Comparison of ENCODE assay signal across 19 cellular contexts in the genomic region with DNA sequence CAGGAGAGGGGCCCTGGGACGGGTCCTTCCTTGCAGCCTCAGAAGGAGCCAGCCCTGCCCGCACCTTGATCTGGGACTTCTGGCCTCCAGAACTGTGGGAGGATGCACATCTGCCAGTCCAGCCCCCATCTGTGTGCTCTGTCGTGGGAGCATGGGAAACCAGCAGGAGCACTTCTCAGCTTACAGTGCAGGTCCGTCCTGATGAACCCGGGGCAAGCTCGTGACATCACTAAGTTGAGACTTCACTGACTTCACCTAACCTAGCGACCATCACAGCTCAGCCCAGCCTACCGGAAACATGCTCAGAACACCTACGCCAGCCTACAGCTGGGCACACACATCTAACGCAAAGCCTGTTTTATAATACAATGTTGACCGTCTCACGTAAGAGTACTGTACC. TPM values are rescaled to one million over a fixed set of nuclear protein-coding genes. Genes with fewer than 3 reads are reported as not detected.
DNase-seq lines count a peak whose midpoint lies in the region; ATAC-seq and TF ChIP-seq lines count a peak whose summit lies in the region.
"Had no signal": no experiment of that assay in that cellular context is flagged by ENCODE, and none has a peak within 500 bp of the region (broad histone marks: within the 10 kb centered on the region; RNA-seq: fewer than 3 reads in every experiment).

No MANE protein-coding gene starts in this region.

- no peak overlapping the region for H3K56ac ChIP-seq in IMR-90 (ENCODE audit: extremely low read depth, insufficient read depth, low read length)

- TF ChIP-seq CTCF in IMR-90 (conservative IDR thresholded peaks at IDR 0.05; ENCODE audit: low read depth, low read length) (no peak), WTC11 (IDR thresholded peaks at IDR 0.05) (no peak), nephron progenitor cell (IDR thresholded peaks at IDR 0.05) (no peak)

- H2AK9ac ChIP-seq in IMR-90 (replicated peaks; ENCODE audit: low read depth, low read length, poor library complexity) = no peak overlapping the region

- no peak for DNase-seq in IMR-90
- no peak for DNase-seq in WTC11 (ENCODE audit: low spot score)
- DNase-seq in nephron progenitor cell = peak; percentile 37
- DNase-seq in Karpas-422 = no peak
- DNase-seq in NCI-H2227 treated with DMSO at 0.1 percent for 48 hours (lab: John Stamatoyannopoulos, UW) = no peak
- DNase-seq: CD4-positive, alpha-beta T cell; DMS53; GDM1; H9; NCI-H1105; NCI-H2029 treated with DMSO at 0.1 percent for 48 hours; NCI-H774; NK-92 treated with Interleukin-12 subunit alpha and Interleukin-12 subunit beta, amount 100 ng/mL, for 24 hours; SIG-M5; SK-N-SH had no signal

- H3K27me3 Mint-ChIP-seq in WTC11 (ENCODE audit: low read depth) = peaks cover 3% of the 10 kb centered on the region; the same call in 1 of the 2 replicates
- peaks cover 18% of the 10 kb centered on the region for H3K27me3 Mint-ChIP-seq in nephron progenitor cell (ENCODE audit: low read depth, poor library complexity)
- H3K27me3 Mint-ChIP-seq: CD4-positive, alpha-beta T cell had no signal

- POLR2A ChIA-PET in IMR-90 (lab: Charles Lee; ENCODE audit: unreplicated experiment) = no interaction called here
- POLR2A ChIA-PET in WTC11 (lab: Charles Lee) = no interaction called here

- WGBS in IMR-90 (ENCODE audit: extremely low coverage in 2 of 2, insufficient read length in 1 of 2), 2 experiments = 74% methylated on average over 6 of the region's 12 CpGs; no CpG with 5 or more reads in 1 of the 2 experiments

- no peak for TF ChIP-seq RAD21 in IMR-90 (IDR thresholded peaks at IDR 0.05; ENCODE audit: low read length)

- peaks cover 7% of the 10 kb centered on the region; the same call in 1 of the 2 replicates for H3K4me1 Mint-ChIP-seq in WTC11
- peaks cover 69% of the 10 kb centered on the region for H3K4me1 Mint-ChIP-seq in nephron progenitor cell

- H2BK5ac ChIP-seq in IMR-90 (ENCODE audit: low read depth, low read length, poor library complexity, severe bottlenecking) = no peak overlapping the region

- no peak overlapping the region for H4K8ac ChIP-seq in IMR-90 (ENCODE audit: low read depth in 2 of 2, low read length in 2 of 2)

- H3K9me3 Mint-ChIP-seq in WTC11 = peaks cover 7% of the 10 kb centered on the region
- peaks cover 4% of the 10 kb centered on the region for H3K9me3 Mint-ChIP-seq in nephron progenitor cell
- H3K9me3 Mint-ChIP-seq: CD4-positive, alpha-beta T cell had no signal

- no peaks in the 10 kb centered on the region for H3K9me1 ChIP-seq in IMR-90 (ENCODE audit: insufficient read depth, low read length)

- no peak overlapping the region for H3K23ac ChIP-seq in IMR-90 (ENCODE audit: low read depth, low read length)

- intact Hi-C loops in IMR-90 (cut with micrococcal nuclease) = no loop called here

- H3K36me3 ChIP-seq in IMR-90 (ENCODE audit: control insufficient read depth, insufficient read depth, low read length) = no peaks in the 10 kb centered on the region
- peaks cover 11 to 16% (median 14%) of the 10 kb centered on the region in 3 donors for H3K36me3 ChIP-seq in skeletal muscle tissue (ENCODE audit: control insufficient read depth in 3 of 3, insufficient read depth in 3 of 3, low read length in 3 of 3)
- H3K36me3 ChIP-seq in Karpas-422 (ENCODE audit: insufficient read depth, low read length) = no peaks in the 10 kb centered on the region

- H3K9me3 ChIP-seq in IMR-90 (ENCODE audit: control insufficient read depth, insufficient read depth, low read length) = no peaks in the 10 kb centered on the region
- no peaks in the 10 kb centered on the region for H3K9me3 ChIP-seq in skeletal muscle tissue (ENCODE audit: control insufficient read depth in 3 of 3, low read length in 3 of 3)
- no peaks in the 10 kb centered on the region for H3K9me3 ChIP-seq in Karpas-422 (ENCODE audit: low read length)
- H3K9me3 ChIP-seq: SK-N-SH had no signal

- no peak for TF ChIP-seq POLR2A in IMR-90 (IDR thresholded peaks at IDR 0.05; ENCODE audit: low read depth, low read length)

- CTCF ChIA-PET in IMR-90 (lab: Yijun Ruan, JAX) = no interaction called here
- CTCF ChIA-PET in WTC11 (lab: Charles Lee) = interaction anchor here (1.2 kb wide), 1 partner anchor 9 kb away, joined by 5 read pairs; no protein-coding TSS in a partner anchor

- H3K18ac ChIP-seq in IMR-90 (ENCODE audit: low read depth, low read length) = no peak overlapping the region

- H4K20me1 ChIP-seq in IMR-90 (ENCODE audit: insufficient read depth, low read length) (no peaks in the 10 kb centered on the region), Karpas-422 (ENCODE audit: insufficient read depth, low read depth, low read length) (no peaks in the 10 kb centered on the region)

- no peaks in the 10 kb centered on the region for H3K79me1 ChIP-seq in IMR-90 (ENCODE audit: low read depth in 1 of 2, low read length in 2 of 2)

- no peak overlapping the region for H4K5ac ChIP-seq in IMR-90 (ENCODE audit: low read depth, low read length)

- no peaks in the 10 kb centered on the region for H3K36me3 Mint-ChIP-seq in WTC11
- no peaks in the 10 kb centered on the region for H3K36me3 Mint-ChIP-seq in nephron progenitor cell (ENCODE audit: low read depth)

- H3K4me1 ChIP-seq in IMR-90 (ENCODE audit: control insufficient read depth, insufficient read depth, low read length) (peaks cover 2% of the 10 kb centered on the region; the same call in 1 of the 2 replicates), skeletal muscle tissue (ENCODE audit: control insufficient read depth in 3 of 3, insufficient read depth in 3 of 3, low read length in 3 of 3) (peaks cover 97 to 99% (median 98%) of the 10 kb centered on the region in 3 donors), Karpas-422 (ENCODE audit: low read length) (no peaks in the 10 kb centered on the region)

- no peak overlapping the region for H2BK20ac ChIP-seq in IMR-90 (ENCODE audit: low read depth, low read length)

- H3K27me3 ChIP-seq in IMR-90 (ENCODE audit: control insufficient read depth, insufficient read depth, low read length) (peaks cover 49% of the 10 kb centered on the region), skeletal muscle tissue (ENCODE audit: control insufficient read depth in 3 of 3, insufficient read depth in 3 of 3, low read length in 3 of 3) (no peaks in the 10 kb centered on the region), Karpas-422 (ENCODE audit: low read length) (no peaks in the 10 kb centered on the region)

- no peak overlapping the region for H2BK15ac ChIP-seq in IMR-90 (ENCODE audit: low read depth, low read length)

- no peaks in the 10 kb centered on the region for H3K9me2 ChIP-seq in Karpas-422 (replicated peaks; ENCODE audit: insufficient read depth, low read length)
- H3K9me2 ChIP-seq: SK-N-SH had no signal

- no peak overlapping the region for H3K4me2 ChIP-seq in IMR-90 (ENCODE audit: low read depth, low read length)
- no peak overlapping the region for H3K4me2 ChIP-seq in Karpas-422 (ENCODE audit: low read depth, low read length, poor library complexity, severe bottlenecking)
- H3K4me2 ChIP-seq: KMS-11, SK-N-SH had no signal

- no peak overlapping the region for H2BK120ac ChIP-seq in IMR-90 (ENCODE audit: low read depth, low read length)

- H4K91ac ChIP-seq in IMR-90 (ENCODE audit: insufficient read depth, low read depth, low read length) = no peak overlapping the region

- no peak overlapping the region for H3K4ac ChIP-seq in IMR-90 (ENCODE audit: low read depth, low read length)

- no peak overlapping the region for H3K9ac ChIP-seq in IMR-90 (ENCODE audit: low read depth, low read length)
- peak overlapping the region in 2 of 3 donors; percentile 29 to 84 for H3K9ac ChIP-seq in skeletal muscle tissue (ENCODE audit: low read depth in 1 of 3, low read length in 3 of 3)
- no peak overlapping the region for H3K9ac ChIP-seq in Karpas-422 (ENCODE audit: low read length)
- H3K9ac ChIP-seq: KMS-11, SK-N-SH had no signal

- H3K4me3 Mint-ChIP-seq in WTC11 (no peak overlapping the region), nephron progenitor cell (peak overlapping the region; percentile 68)
- H3K4me3 Mint-ChIP-seq: CD4-positive, alpha-beta T cell; H9 had no signal

- H2AFZ ChIP-seq in IMR-90 (replicated peaks; ENCODE audit: low read length, poor library complexity) (peak overlapping the region; percentile 19), Karpas-422 (ENCODE audit: low read length) (no peak overlapping the region)

- no peak for ATAC-seq in IMR-90 (ENCODE audit: low read depth)
- no peak for ATAC-seq in WTC11
- ATAC-seq in GM21528 (IDR thresholded peaks at IDR 0.05; ENCODE audit: low FRiP score, unreplicated experiment) = no peak
- ATAC-seq: Panc1 had no signal

- in situ Hi-C loops in IMR-90 (cut with MboI; ENCODE audit: low sequenced_read_pairs) = no loop called here

- H3K27ac ChIP-seq in IMR-90 (ENCODE audit: insufficient read depth, low read length) (no peak overlapping the region), skeletal muscle tissue (ENCODE audit: low read depth, low read length) (peak overlapping the region; percentile 76), Karpas-422 (ENCODE audit: low read length) (no peak overlapping the region)
- H3K27ac ChIP-seq: KMS-11 had no signal

- no TSS peak for BruUV-seq in IMR-90 (replicated peaks; lab: Mats Ljungman, UMichigan)

- H3K79me2 ChIP-seq in Karpas-422 (ENCODE audit: low read length) = no peaks in the 10 kb centered on the region

- no peak overlapping the region for H2AK5ac ChIP-seq in IMR-90 (ENCODE audit: low read depth, low read length)

- H3K14ac ChIP-seq in IMR-90 (replicated peaks; ENCODE audit: low read depth, low read length) = no peak overlapping the region

- H3K27ac Mint-ChIP-seq in WTC11 = peak overlapping the region; percentile 92; the same call in 1 of the 2 replicates
- peak overlapping the region; percentile 87 for H3K27ac Mint-ChIP-seq in nephron progenitor cell
- H3K27ac Mint-ChIP-seq: CD4-positive, alpha-beta T cell had no signal

- no peak overlapping the region for H3K4me3 ChIP-seq in IMR-90 (ENCODE audit: insufficient read depth, low read depth, low read length)
- peak overlapping the region in 1 of 3 donors; percentile 2 for H3K4me3 ChIP-seq in skeletal muscle tissue (ENCODE audit: low read length in 3 of 3)
- H3K4me3 ChIP-seq in Karpas-422 (ENCODE audit: low read length) = no peak overlapping the region

- dilution Hi-C loops in IMR-90 (cut with HindIII; ENCODE audit: low sequenced_read_pairs, unreplicated experiment) = no loop called here

TF ChIP-seq in IMR-90, 13 proteins besides CTCF, POLR2A, EP300 and RAD21 (continues in another document):
- TF ChIP-seq MAFK (IDR thresholded peaks at IDR 0.05; ENCODE audit: low read depth, low read length) (no peak), RFX5 (IDR thresholded peaks at IDR 0.05; ENCODE audit: low read depth, low read length) (no peak)

TF ChIP-seq in WTC11, 78 proteins besides CTCF, POLR2A, EP300 and RAD21 (continues in another document):
- TF ChIP-seq ZNF423 (CRISPR knock-in tag; IDR thresholded peaks at IDR 0.05) = no peak

RNA-seq across cellular contexts. Expression of gene ABLIM2, which starts 38.1 kb away (rescaled TPM):
- total RNA-seq in IMR-90 (2012; rRNA removed) = under 0.01 TPM in 2 replicates
- 0.07 and 0.10 TPM in 2 replicates for polyA plus RNA-seq in IMR-90 (2012; rRNA removed)
- polyA plus RNA-seq in IMR-90 (2012; cell fraction: cytosol; rRNA removed) = 0.05 and 0.08 TPM in 2 replicates
- polyA plus RNA-seq in IMR-90 (2012; cell fraction: nucleus; rRNA removed; ENCODE audit: low replicate concordance) = 0.08 TPM in 2 replicates
- 2.6 to 3.9 TPM (median 2.8 TPM) in 3 replicates for total RNA-seq in WTC11 (2021)
- 7.3 TPM for total RNA-seq in skeletal muscle tissue
- not detected in 2 replicates for total RNA-seq in Karpas-422 (2014; rRNA removed; shearing (Covaris generic); ENCODE audit: low replicate concordance)

Comparison
In these comparisons a context has a peak if more than half of its experiments do, and no peak if none do; other contexts are left out.
1. H3K9ac ChIP-seq: peak in skeletal muscle tissue (2 of 3); none in IMR-90 (single experiment) and Karpas-422 (single experiment).